ENCODE assay signal across 1 cellular context in genomic region chr9:114697951-114698351, GRCh38.
TF ChIP-seq lines count a peak whose summit lies in the region.

No MANE protein-coding gene starts in this region.

TF ChIP-seq in GM12878, 131 proteins besides CTCF, POLR2A, EP300 and RAD21 (continued from another document):
- no peak for TF ChIP-seq NFYA (IDR thresholded peaks at IDR 0.05; ENCODE audit: borderline replicate concordance, low read depth, low read length)
- peak; percentile 39; the same call in 1 of the 2 replicates for TF ChIP-seq EED (IDR thresholded peaks at IDR 0.05; ENCODE audit: low read depth)
- no peak for TF ChIP-seq E2F4 (IDR thresholded peaks at IDR 0.05; ENCODE audit: low read depth, low read length)
- peak; percentile 94 for TF ChIP-seq POU2F2 (IDR thresholded peaks at IDR 0.05; ENCODE audit: borderline replicate concordance, low read depth, low read length)
- TF ChIP-seq CBFB (IDR thresholded peaks at IDR 0.05; ENCODE audit: low read depth): peak; percentile 49; the same call in 1 of the 2 replicates
- TF ChIP-seq ATF7 (IDR thresholded peaks at IDR 0.05; ENCODE audit: low read depth): 0 out of 2 replicates have a peak, but pooled peaks have one; percentile 33
- TF ChIP-seq MEF2A (IDR thresholded peaks at IDR 0.05; ENCODE audit: insufficient read depth, low read depth, low read length): 0 out of 2 replicates have a peak, but pooled peaks have one; percentile 44
- peak; percentile 91 for TF ChIP-seq RUNX3 (IDR thresholded peaks at IDR 0.05; ENCODE audit: low read length)
- TF ChIP-seq ATF2 (IDR thresholded peaks at IDR 0.05; ENCODE audit: low read length): peak; percentile 59; the same call in 1 of the 2 replicates
- TF ChIP-seq JUNB (IDR thresholded peaks at IDR 0.05): peak; percentile 82
- TF ChIP-seq BCL11A (IDR thresholded peaks at IDR 0.05; ENCODE audit: low read depth, low read length): peak; percentile 53; the same call in 1 of the 2 replicates
- TF ChIP-seq CREM (IDR thresholded peaks at IDR 0.05; ENCODE audit: low read depth): no peak
- TF ChIP-seq IKZF2 (IDR thresholded peaks at IDR 0.05): peak; percentile 50 to 51; a peak in 3 of 4 replicates
- no peak for TF ChIP-seq MAX (IDR thresholded peaks at IDR 0.05; ENCODE audit: low read depth, low read length)
- TF ChIP-seq IRF4 (IDR thresholded peaks at IDR 0.05; ENCODE audit: low read depth, low read length): peak; percentile 68; the same call in 1 of the 2 replicates
- TF ChIP-seq MTA2 (IDR thresholded peaks at IDR 0.05; ENCODE audit: low read depth): peak; percentile 70; the same call in 1 of the 2 replicates
- TF ChIP-seq SMARCA5 (IDR thresholded peaks at IDR 0.05): no peak
- 0 out of 4 replicates have a peak, but pooled peaks of 1 of the 2 experiments have one; percentile 6 for TF ChIP-seq BHLHE40 (IDR thresholded peaks at IDR 0.05; ENCODE audit: borderline replicate concordance in 1 of 2, low read depth in 2 of 2, low read length in 1 of 2)
- peak; percentile 68; the same call in 1 of the 2 replicates for TF ChIP-seq NFIC (IDR thresholded peaks at IDR 0.05; ENCODE audit: low read depth, low read length)
- no peak for TF ChIP-seq PBX3 (IDR thresholded peaks at IDR 0.05; ENCODE audit: insufficient replicate concordance, low read depth, low read length)
- no peak; the same call in 1 of the 2 replicates for TF ChIP-seq FOXM1 (IDR thresholded peaks at IDR 0.05; ENCODE audit: low read depth, low read length)
